Comparison of ENCODE assay signal across 16 cellular contexts in genomic region chr3:45603226-45603625, GRCh38.
"Had no signal": no experiment of that assay in that cellular context is flagged by ENCODE, and none has a peak within 500 bp of the region (broad histone marks: within the 10 kb centered on the region; RNA-seq: fewer than 3 reads in every experiment).

No MANE protein-coding gene starts in this region.

- H3K27ac Mint-ChIP-seq: activated naive CD8-positive, alpha-beta T cell; activated T-helper 1 cell treated with anti-CD3 and anti-CD28 coated beads, Interleukin-12 subunit alpha, Interleukin-12 subunit beta, Interleukin-2, Interleukin-4 antibody, amounts not matched to agents 30 ng/mL and 10 ng/mL and 1 ng/mL, durations not matched to agents 14 hours and 24 hours and 36 hours; naive thymus-derived CD4-positive, alpha-beta T cell; type B pancreatic cell had no signal

- H3K27ac ChIP-seq: cardiac muscle cell, dorsolateral prefrontal cortex, parathyroid adenoma, WERI-Rb-1 had no signal

- H3K4me3 ChIP-seq: cardiac muscle cell, dorsolateral prefrontal cortex had no signal

- H3K4me3 Mint-ChIP-seq: activated naive CD8-positive, alpha-beta T cell; activated T-helper 1 cell treated with anti-CD3 and anti-CD28 coated beads, Interleukin-12 subunit alpha, Interleukin-12 subunit beta, Interleukin-2, Interleukin-4 antibody, amounts not matched to agents 30 ng/mL and 10 ng/mL and 1 ng/mL, durations not matched to agents 14 hours and 24 hours and 36 hours; naive thymus-derived CD4-positive, alpha-beta T cell; type B pancreatic cell had no signal

- H3K9ac ChIP-seq: parathyroid adenoma had no signal

- ATAC-seq: left lobe of liver; naive thymus-derived CD4-positive, alpha-beta T cell; stimulated activated naive CD8-positive, alpha-beta T cell treated with anti-CD3 and anti-CD28 coated beads, Interleukin-15, Interleukin-2, amounts not matched to agents 100 U/mL and 50 U/mL, for 24 hours had no signal

- H3K27me3 Mint-ChIP-seq: activated naive CD8-positive, alpha-beta T cell; naive thymus-derived CD4-positive, alpha-beta T cell; type B pancreatic cell had no signal

- H3K9me3 Mint-ChIP-seq: activated T-helper 1 cell treated with anti-CD3 and anti-CD28 coated beads, Interleukin-12 subunit alpha, Interleukin-12 subunit beta, Interleukin-2, Interleukin-4 antibody, amounts not matched to agents 30 ng/mL and 10 ng/mL and 1 ng/mL, durations not matched to agents 14 hours and 24 hours and 36 hours; naive thymus-derived CD4-positive, alpha-beta T cell; type B pancreatic cell had no signal

- H3K27me3 ChIP-seq: cardiac muscle cell, dorsolateral prefrontal cortex had no signal

- H3K36me3 ChIP-seq: cardiac muscle cell had no signal

- H2AFZ ChIP-seq: parathyroid adenoma had no signal

- DNase-seq: activated CD4-positive, alpha-beta T cell treated with anti-CD3 and anti-CD28 coated beads for 1 hour; activated CD4-positive, alpha-beta T cell treated with anti-CD3 and anti-CD28 coated beads, Interleukin-2, amount 50 U/mL, for 4 hours; activated gamma-delta T cell treated with Interleukin-2 at 50 U/mL for 16 hours; dorsolateral prefrontal cortex; foreskin melanocyte; kidney; naive thymus-derived CD4-positive, alpha-beta T cell; stimulated activated naive CD8-positive, alpha-beta T cell treated with anti-CD3 and anti-CD28 coated beads, Interleukin-15, Interleukin-2, amounts not matched to agents 100 U/mL and 50 U/mL, for 24 hours; SW 1271; WERI-Rb-1 had no signal
